8 cellular contexts compared by ENCODE assay signal in genomic region chr11:113690619-113691569, GRCh38. TPM values are rescaled to one million over a fixed set of nuclear protein-coding genes. Genes with fewer than 3 reads are reported as not detected.
A peak's percentile ranks its signal among the peaks of the same experiment; 100 is the strongest.
DNase-seq lines count a peak whose midpoint lies in the region; ATAC-seq and TF ChIP-seq lines count a peak whose summit lies in the region.

No MANE protein-coding gene starts in this region.

- no peak overlapping the region for H3K27ac ChIP-seq in A673 (ENCODE audit: low read depth, low read length, poor library complexity, severe bottlenecking)
- peak overlapping the region; percentile 56 for H3K27ac ChIP-seq in RWPE2 (ENCODE audit: poor library complexity, severe bottlenecking)

- ATAC-seq in RWPE2 (ENCODE audit: low read depth) (peak; percentile 100), HG03135 (IDR thresholded peaks at IDR 0.05; ENCODE audit: unreplicated experiment) (no peak)

- intact Hi-C loops in A673 (cut with micrococcal nuclease; ENCODE audit: unreplicated experiment): no loop called here

- H3K27me3 ChIP-seq in A673 (replicated peaks; ENCODE audit: insufficient read depth, low read depth, low read length, poor library complexity) (no peaks in the 10 kb centered on the region), RWPE2 (ENCODE audit: insufficient read depth, poor library complexity, severe bottlenecking) (no peaks in the 10 kb centered on the region)

- TF ChIP-seq CTCF in A673 (conservative IDR thresholded peaks at IDR 0.05; ENCODE audit: low read depth, low read length) (peak; percentile 90), GM12873 (IDR thresholded peaks at IDR 0.05; ENCODE audit: insufficient read depth, low read depth, low read length, missing control alignments) (peak; percentile 71), RWPE2 (IDR thresholded peaks at IDR 0.05; ENCODE audit: poor library complexity, severe bottlenecking) (peak; percentile 47), fibroblast of pulmonary artery (IDR thresholded peaks at IDR 0.05; ENCODE audit: low read length, missing control alignments) (peak; percentile 24)

- H3K4me3 ChIP-seq in A673 (ENCODE audit: low read depth, low read length, poor library complexity, severe bottlenecking) (no peak overlapping the region), RWPE2 (ENCODE audit: severe bottlenecking) (no peak overlapping the region), fibroblast of pulmonary artery (replicated peaks; ENCODE audit: low read depth, low read length) (no peak overlapping the region)

- H3K36me3 ChIP-seq in A673 (ENCODE audit: insufficient read depth, low read length, poor library complexity, severe bottlenecking): no peaks in the 10 kb centered on the region
- no peaks in the 10 kb centered on the region for H3K36me3 ChIP-seq in RWPE2 (ENCODE audit: low read depth)

- H3K9me3 ChIP-seq in A673 (ENCODE audit: low read depth, low read length, poor library complexity, severe bottlenecking): no peaks in the 10 kb centered on the region
- no peaks in the 10 kb centered on the region for H3K9me3 ChIP-seq in RWPE2 (ENCODE audit: severe bottlenecking)

- POLR2A ChIA-PET in A673 (lab: Charles Lee; ENCODE audit: low non-redundant PET): no interaction called here

- H3K4me1 ChIP-seq in A673 (ENCODE audit: insufficient read depth, low read length, poor library complexity, severe bottlenecking): no peaks in the 10 kb centered on the region
- peaks cover 8% of the 10 kb centered on the region for H3K4me1 ChIP-seq in RWPE2 (ENCODE audit: insufficient read depth, poor library complexity, severe bottlenecking)

- BruUV-seq in A673 (replicated peaks; lab: Mats Ljungman, UMichigan): no TSS peak

- CTCF ChIA-PET in A673 (lab: Charles Lee): no interaction called here

- DNase-seq in A673 (ENCODE audit: low spot score) (peak; percentile 23), RWPE2 (ENCODE audit: low spot score) (peak; percentile 84), fibroblast of pulmonary artery (ENCODE audit: low read depth) (peak; percentile 50), cerebellar nuclear complex (lab: John Stamatoyannopoulos, UW) (no peak), superior temporal gyrus (ENCODE audit: extremely low spot score) (no peak)
- peak; percentile 9 for DNase-seq in stimulated activated CD4-positive, alpha-beta T cell treated with anti-CD3 and anti-CD28 coated beads, Interleukin-4, amount 100 ng/mL, for 1 hour

RNA-seq across cellular contexts. Expression of gene TMPRSS5, which starts 15.2 kb away (rescaled TPM):
- 1.5 and 2.9 TPM in 2 replicates for total RNA-seq in A673 (2021)

Comparison
In these comparisons a context has a peak if more than half of its experiments do, and no peak if none do; other contexts are left out.
1. DNase-seq: peak in A673 (single experiment), RWPE2 (single experiment), fibroblast of pulmonary artery (single experiment) and stimulated activated CD4-positive, alpha-beta T cell treated with anti-CD3 and anti-CD28 coated beads, Interleukin-4, amount 100 ng/mL, for 1 hour (single experiment); none in cerebellar nuclear complex (0 of 2) and superior temporal gyrus (single experiment).
2. CTCF ChIP-seq: peak in every context shown above with its lines; median percentile 90 in A673; 71 in GM12873; 47 in RWPE2; 24 in fibroblast of pulmonary artery.